Comparison of ENCODE assay signal across 9 cellular contexts in the genomic region with DNA sequence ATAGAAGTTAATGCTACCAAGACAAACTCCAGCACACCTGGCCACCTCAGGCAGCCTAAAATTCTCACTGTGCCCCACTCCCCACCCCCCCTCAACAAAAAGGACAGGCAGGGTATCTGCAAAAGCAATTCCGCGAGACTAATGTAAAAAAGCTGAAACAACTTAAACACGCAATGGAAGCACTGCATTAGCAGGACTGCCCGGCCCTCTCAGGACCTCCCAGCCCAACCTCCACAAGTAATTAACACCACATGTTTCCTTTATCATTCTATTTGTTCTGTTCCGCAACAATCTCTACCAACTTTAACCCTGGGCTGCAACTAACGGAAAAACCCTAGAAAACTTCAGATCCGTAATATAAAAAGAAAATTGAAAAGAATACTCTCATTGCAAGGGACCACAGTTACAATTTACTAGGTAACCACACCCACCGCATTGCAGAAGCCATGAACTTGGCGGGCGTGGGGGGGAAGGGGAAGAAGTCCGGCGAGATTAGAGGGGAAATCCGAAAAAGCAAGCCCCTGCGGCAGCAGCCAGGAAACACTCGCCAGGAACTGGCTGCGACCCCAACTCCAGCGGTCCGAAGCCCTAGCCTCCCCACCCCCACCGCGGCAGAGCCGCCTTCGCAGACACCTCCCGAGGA. TPM values are rescaled to one million over a fixed set of nuclear protein-coding genes. Genes with fewer than 3 reads are reported as not detected.
A peak's percentile ranks its signal among the peaks of the same experiment; 100 is the strongest.
DNase-seq lines count a peak whose midpoint lies in the region; ATAC-seq and TF ChIP-seq lines count a peak whose summit lies in the region.
"Had no signal": no experiment of that assay in that cellular context is flagged by ENCODE, and none has a peak within 500 bp of the region (broad histone marks: within the 10 kb centered on the region; RNA-seq: fewer than 3 reads in every experiment).

No MANE protein-coding gene starts in this region.

- H3K27me3 Mint-ChIP-seq in endodermal cell (ENCODE audit: insufficient read depth), result no peaks in the 10 kb centered on the region
- H3K27me3 Mint-ChIP-seq in naive thymus-derived CD4-positive, alpha-beta T cell, result peaks cover 41 to 58% (median 50%) of the 10 kb centered on the region in 5 donors

- no peaks in the 10 kb centered on the region for H3K36me3 ChIP-seq in endodermal cell (ENCODE audit: control insufficient read depth, insufficient read depth, low read length)
- no peaks in the 10 kb centered on the region for H3K36me3 ChIP-seq in naive thymus-derived CD4-positive, alpha-beta T cell (ENCODE audit: control insufficient read depth in 2 of 3, insufficient read depth in 3 of 3, low read length in 3 of 3)

- CTCF ChIA-PET in naive thymus-derived CD4-positive, alpha-beta T cell (lab: Charles Lee), result no interaction called here

- H3K4me1 ChIP-seq in endodermal cell (ENCODE audit: control insufficient read depth, insufficient read depth, low read length), result no peaks in the 10 kb centered on the region
- no peaks in the 10 kb centered on the region for H3K4me1 ChIP-seq in naive thymus-derived CD4-positive, alpha-beta T cell (ENCODE audit: control insufficient read depth in 2 of 2, insufficient read depth in 2 of 2, low read length in 2 of 2)

- no peaks in the 10 kb centered on the region for H3K9me3 ChIP-seq in endodermal cell (ENCODE audit: control insufficient read depth, low read length)
- H3K9me3 ChIP-seq in naive thymus-derived CD4-positive, alpha-beta T cell (ENCODE audit: control insufficient read depth in 2 of 3, low read length in 3 of 3), result no peaks in the 10 kb centered on the region

- peak overlapping the region; percentile 85 for H3K4me3 ChIP-seq in endodermal cell (ENCODE audit: low read length)
- H3K4me3 ChIP-seq in naive thymus-derived CD4-positive, alpha-beta T cell (ENCODE audit: low read length), result no peak overlapping the region

- H3K27me3 ChIP-seq in endodermal cell (ENCODE audit: control insufficient read depth, insufficient read depth, low read length, poor library complexity, severe bottlenecking), result no peaks in the 10 kb centered on the region
- no peaks in the 10 kb centered on the region for H3K27me3 ChIP-seq in naive thymus-derived CD4-positive, alpha-beta T cell (ENCODE audit: control insufficient read depth in 2 of 2, insufficient read depth in 2 of 2, low read length in 2 of 2)

- H3K9ac ChIP-seq in endodermal cell (ENCODE audit: extremely low read depth, low read length, poor library complexity, severe bottlenecking), result peak overlapping the region; percentile 51

- H3K4me1 Mint-ChIP-seq in endodermal cell, result peaks cover 34% of the 10 kb centered on the region
- H3K4me1 Mint-ChIP-seq in naive thymus-derived CD4-positive, alpha-beta T cell, result peaks cover 3 to 22% (median 14%) of the 10 kb centered on the region in 7 donors

- 0 to 5% methylated on average over 4 to 23 of the region's 23 CpGs for WGBS in endodermal cell (ENCODE audit: insufficient coverage in 1 of 2, insufficient read length in 1 of 2), 2 experiments

- intact Hi-C loops in naive thymus-derived CD4-positive, alpha-beta T cell (cut with micrococcal nuclease), result loop anchor here (5.0 to 10.0 kb wide), 3 partner anchors 62 to 438 kb away; a partner anchor contains a TSS

- peak overlapping the region; percentile 87 for H3K27ac Mint-ChIP-seq in endodermal cell
- peak overlapping the region in 4 of 9 donors; percentile 40 to 77 (median 48) for H3K27ac Mint-ChIP-seq in naive thymus-derived CD4-positive, alpha-beta T cell

- peaks cover 1% of the 10 kb centered on the region for H3K36me3 Mint-ChIP-seq in endodermal cell (ENCODE audit: low read depth)
- no peaks in the 10 kb centered on the region for H3K36me3 Mint-ChIP-seq in naive thymus-derived CD4-positive, alpha-beta T cell

- DNase-seq in CD1c-positive myeloid dendritic cell (ENCODE audit: extremely low spot score) (peak; percentile 71), NCI-H2171 treated with DMSO at 0.1 percent for 48 hours (lab: John Stamatoyannopoulos, UW) (peak; percentile 61), endodermal cell (peak; percentile 79), HPDE6-E6E7 (ENCODE audit: extremely low spot score) (no peak), globus pallidus (ENCODE audit: low spot score) (no peak), islet precursor cell (no peak)
- DNase-seq in naive thymus-derived CD4-positive, alpha-beta T cell, result peak in 2 of 9 donors; percentile 7 to 11

- H3K9me3 Mint-ChIP-seq in endodermal cell, result no peaks in the 10 kb centered on the region
- H3K9me3 Mint-ChIP-seq in naive thymus-derived CD4-positive, alpha-beta T cell, result peaks cover 0 to 1% (median 0%) of the 10 kb centered on the region in 11 donors

- TF ChIP-seq CTCF in endodermal cell (conservative IDR thresholded peaks at IDR 0.05), result no peak

- peak; percentile 37 for ATAC-seq in naive thymus-derived CD4-positive, alpha-beta T cell
- ATAC-seq in HG03025 (IDR thresholded peaks at IDR 0.05; ENCODE audit: low FRiP score, unreplicated experiment), result no peak

- peak overlapping the region; percentile 80 for H3K4me3 Mint-ChIP-seq in endodermal cell
- peak overlapping the region in 9 of 10 donors; percentile 37 to 83 (median 75) for H3K4me3 Mint-ChIP-seq in naive thymus-derived CD4-positive, alpha-beta T cell

- H3K27ac ChIP-seq in endodermal cell (ENCODE audit: low read depth, low read length), result no peak overlapping the region
- H3K27ac ChIP-seq in naive thymus-derived CD4-positive, alpha-beta T cell (ENCODE audit: low read depth, low read length), result no peak overlapping the region
- H3K27ac ChIP-seq: VCaP had no signal

- POLR2A ChIA-PET in naive thymus-derived CD4-positive, alpha-beta T cell (lab: Charles Lee), result interaction anchor here (0.7 to 0.9 kb wide), 2 partner anchors 46 to 246 kb away, joined by 3 read pairs; no protein-coding TSS in a partner anchor

RNA-seq across cellular contexts. Expression of a gene that starts 1.3 kb away (rescaled TPM):
- total RNA-seq in endodermal cell, result 10 to 100 TPM; 49.3 to 51.6 TPM
- polyA plus RNA-seq in endodermal cell (2013, experiment 1 of 2), result 31.1 TPM
- polyA plus RNA-seq in endodermal cell (2013, experiment 2 of 2), result 25.7 TPM
- total RNA-seq in naive thymus-derived CD4-positive, alpha-beta T cell, result 10 to 100 TPM in 4 of 5 experiments, 1 to 10 TPM in 1; 1.5 to 35.5 (median 15.3) TPM
- 1 to 10 TPM; 1.9 to 5.6 TPM for polyA plus RNA-seq in naive thymus-derived CD4-positive, alpha-beta T cell

Comparison
In these comparisons a context has a peak if more than half of its experiments do, and no peak if none do; other contexts are left out.
1. DNase-seq: peak in CD1c-positive myeloid dendritic cell (single experiment), NCI-H2171 treated with DMSO at 0.1 percent for 48 hours (single experiment) and endodermal cell (single experiment); none in HPDE6-E6E7 (single experiment), globus pallidus (single experiment) and islet precursor cell (single experiment).